8 cellular contexts compared by ENCODE assay signal in genomic region chr7:4973728-4974198, GRCh38. TPM values are rescaled to one million over a fixed set of nuclear protein-coding genes. Genes with fewer than 3 reads are reported as not detected.
DNase-seq lines count a peak whose midpoint lies in the region; ATAC-seq, FAIRE-seq and TF ChIP-seq lines count a peak whose summit lies in the region.

No MANE protein-coding gene starts in this region.

- H3K36me3 ChIP-seq in upper lobe of right lung = peaks cover 26% of the 10 kb centered on the region

- H3K27ac ChIP-seq in upper lobe of right lung = peak overlapping the region; percentile 83

- intact Hi-C loops in left cardiac atrium (cut with DNase I) = loop anchor here (5.0 kb wide), 1 partner anchor 114 kb away; no protein-coding TSS in a partner anchor
- intact Hi-C loops in posterior vena cava (cut with DNase I) = no loop called here
- intact Hi-C loops in upper lobe of right lung (cut with DNase I) = no loop called here

- H3K27me3 ChIP-seq in upper lobe of right lung = no peaks in the 10 kb centered on the region

- peak overlapping the region; percentile 83 for H3K4me3 ChIP-seq in upper lobe of right lung

- DNase-seq in GM12891 (ENCODE audit: insufficient read length, low spot score) (peak; percentile 79), NCI-H1105 treated with DMSO at 0.1 percent for 48 hours (lab: John Stamatoyannopoulos, UW) (peak; percentile 86), T follicular helper cell (ENCODE audit: low read depth) (peak; percentile 87), amniotic epithelial cell (ENCODE audit: low read depth) (peak; percentile 83), left cardiac atrium (peak; percentile 93), posterior vena cava (ENCODE audit: low spot score) (peak; percentile 98), upper lobe of right lung (peak; percentile 96)

- TF ChIP-seq CTCF in upper lobe of right lung (IDR thresholded peaks at IDR 0.05) = peak; percentile 85

- peak; percentile 54 for TF ChIP-seq POLR2A in GM12891 (IDR thresholded peaks at IDR 0.05; ENCODE audit: low read depth, low read length)

- H3K4me1 ChIP-seq in upper lobe of right lung = peaks cover 9% of the 10 kb centered on the region

- peak; percentile 96 for FAIRE-seq in GM12891 (lab: Jason Lieb, UNC)

- no peaks in the 10 kb centered on the region for H3K9me3 ChIP-seq in upper lobe of right lung

- peak; percentile 90 for ATAC-seq in HG02759 (IDR thresholded peaks at IDR 0.05; ENCODE audit: unreplicated experiment)
- peak; percentile 98 for ATAC-seq in left cardiac atrium
- ATAC-seq in upper lobe of right lung = peak; percentile 99

TF ChIP-seq in GM12891, 5 proteins besides CTCF, POLR2A, EP300 and RAD21:
- TF ChIP-seq SPI1 (IDR thresholded peaks at IDR 0.05; ENCODE audit: low read depth, low read length) = no peak
- no peak; the same call in 1 of the 2 replicates for TF ChIP-seq POU2F2 (IDR thresholded peaks at IDR 0.05; ENCODE audit: low read depth, low read length)
- TF ChIP-seq TAF1 (IDR thresholded peaks at IDR 0.05; ENCODE audit: low read depth, low read length) = no peak
- peak; percentile 80 for TF ChIP-seq POLR2AphosphoS5 (IDR thresholded peaks at IDR 0.05; ENCODE audit: low read depth, low read length)
- TF ChIP-seq PAX5 (IDR thresholded peaks at IDR 0.05; ENCODE audit: insufficient read depth, low read length, severe bottlenecking) = peak; percentile 30

RNA-seq across cellular contexts. Expression of gene MMD2, which starts 14.8 kb away (rescaled TPM):
- not detected for polyA plus RNA-seq in GM12891 (2012; ENCODE audit: low read depth, missing spikeins)
- total RNA-seq in left cardiac atrium (not detected), posterior vena cava (not detected), upper lobe of right lung (not detected)

Comparison
In these comparisons a context has a peak if more than half of its experiments do, and no peak if none do; other contexts are left out.
1. Peak in every context shown above with its lines: DNase-seq, ATAC-seq, H3K4me3 ChIP-seq and H3K27ac ChIP-seq.
2. intact Hi-C loops: an anchor here in left cardiac atrium (5.0 kb wide); none called in posterior vena cava and upper lobe of right lung.